In genomic region chr6:167285077-167285770, GRCh38 we compare ENCODE assay signal across 1 cellular context.
TF ChIP-seq lines count a peak whose summit lies in the region.

No MANE protein-coding gene starts in this region.

TF ChIP-seq in H1, 55 proteins besides CTCF, POLR2A, EP300 and RAD21:
- TF ChIP-seq SIX5 (IDR thresholded peaks at IDR 0.05; ENCODE audit: low read depth, low read length) (no peak), TBP (IDR thresholded peaks at IDR 0.05; ENCODE audit: low read depth, low read length) (no peak), CHD2 (IDR thresholded peaks at IDR 0.05; ENCODE audit: low read length) (no peak), SP1 (IDR thresholded peaks at IDR 0.05; ENCODE audit: low read depth, low read length) (no peak), ZNF274 (IDR thresholded peaks at IDR 0.05; ENCODE audit: borderline replicate concordance, extremely low read depth, low read length) (no peak), CHD1 (IDR thresholded peaks at IDR 0.05; ENCODE audit: low read depth, low read length) (no peak), JUN (IDR thresholded peaks at IDR 0.05; ENCODE audit: low read depth, low read length) (no peak), BCL11A (IDR thresholded peaks at IDR 0.05; ENCODE audit: low read depth in 2 of 2, low read length in 2 of 2) (no peak), CHD7 (IDR thresholded peaks at IDR 0.05; ENCODE audit: insufficient replicate concordance, low read length) (no peak), GABPA (IDR thresholded peaks at IDR 0.05; ENCODE audit: borderline replicate concordance, insufficient read depth, low read length) (no peak), HDAC2 (IDR thresholded peaks at IDR 0.05; ENCODE audit: borderline replicate concordance in 1 of 2, low read depth in 2 of 2, low read length in 2 of 2) (no peak), POLR2AphosphoS5 (IDR thresholded peaks at IDR 0.05; ENCODE audit: low read depth, low read length) (no peak), PHF8 (conservative IDR thresholded peaks at IDR 0.05; ENCODE audit: low read depth, low read length) (no peak), E2F6 (IDR thresholded peaks at IDR 0.05) (no peak), YY1 (IDR thresholded peaks at IDR 0.05; ENCODE audit: low read depth, low read length) (no peak), TAF1 (IDR thresholded peaks at IDR 0.05; ENCODE audit: low read depth, low read length) (no peak), USF2 (IDR thresholded peaks at IDR 0.05; ENCODE audit: low read length) (no peak)
